In the genomic region with DNA sequence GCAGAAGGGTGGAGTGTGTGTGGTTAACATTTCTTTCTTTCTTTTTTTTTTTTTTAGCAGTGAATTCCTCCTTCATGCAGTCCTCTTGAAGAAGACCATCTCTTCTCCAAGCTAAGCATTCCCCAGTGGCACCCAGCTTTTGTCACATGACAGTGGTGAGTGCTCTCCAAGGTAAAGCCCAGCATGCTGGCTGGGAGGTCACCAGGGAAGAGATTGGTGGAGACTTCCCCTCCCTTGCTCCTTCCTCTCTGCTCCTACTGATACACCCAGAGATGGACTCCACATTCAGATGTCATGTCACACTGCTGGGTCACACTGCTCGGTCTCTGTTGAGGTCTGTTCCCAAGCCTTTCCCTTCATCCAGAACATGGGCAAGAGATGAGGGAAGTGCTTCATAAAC, we compare ENCODE assay signal across 36 cellular contexts. TPM values are rescaled to one million over a fixed set of nuclear protein-coding genes. Genes with fewer than 3 reads are reported as not detected.
"Had no signal": no experiment of that assay in that cellular context is flagged by ENCODE, and none has a peak within 500 bp of the region (broad histone marks: within the 10 kb centered on the region; RNA-seq: fewer than 3 reads in every experiment).

No MANE protein-coding gene starts in this region.

- H3K27ac ChIP-seq: adrenal gland, ascending aorta, body of pancreas, brain microvascular endothelial cell, breast epithelium, cardiac muscle cell had no signal

- H3K36me3 ChIP-seq: adrenal gland, ascending aorta, brain microvascular endothelial cell, breast epithelium, cardiac muscle cell had no signal

- DNase-seq: activated effector memory CD4-positive, alpha-beta T cell treated with anti-CD3 and anti-CD28 coated beads, Interleukin-2, amount 50 U/mL, for 16 hours; activated effector memory CD4-positive, alpha-beta T cell treated with Interleukin-2 at 50 U/mL for 16 hours; activated gamma-delta T cell; activated gamma-delta T cell treated with Interleukin-2 at 50 U/mL for 16 hours; activated naive CD4-positive, alpha-beta T cell; activated naive CD4-positive, alpha-beta T cell treated with anti-CD3 and anti-CD28 coated beads for 36 hours; activated naive CD4-positive, alpha-beta T cell treated with anti-CD3 and anti-CD28 coated beads, Interleukin-2, amount 10 ng/mL, durations not matched to agents 7 days and 5 days; activated naive CD4-positive, alpha-beta T cell treated with anti-CD3 and anti-CD28 coated beads, Interleukin-2, amount 50 U/mL, for 16 hours; activated naive CD4-positive, alpha-beta T cell treated with Interleukin-2 at 50 U/mL for 16 hours; activated naive CD8-positive, alpha-beta T cell treated with anti-CD3 and anti-CD28 coated beads for 36 hours; activated naive CD8-positive, alpha-beta T cell treated with anti-CD3 and anti-CD28 coated beads, Interleukin-2, amount 10 ng/mL, durations not matched to agents 7 days and 5 days; activated naive CD8-positive, alpha-beta T cell treated with anti-CD3 and anti-CD28 coated beads, Interleukin-2, amount 50 U/mL, for 24 hours; activated T-cell treated with anti-CD3 and anti-CD28 coated beads for 4 hours; activated T-cell treated with anti-CD3 and anti-CD28 coated beads, Interleukin-2, amount 50 U/mL, for 24 hours; activated T-cell treated with anti-CD3 and anti-CD28 coated beads, Interleukin-2, amount 50 U/mL, for 4 hours; activated T-cell treated with anti-CD3 and anti-CD28 coated beads, Interleukin-2, amount 50 U/mL, for 72 hours; amniotic stem cell; amygdala; anterior cingulate cortex; aorta; body of pancreas; brain microvascular endothelial cell; caudate nucleus; central memory CD4-positive, alpha-beta T cell; cerebellar nuclear complex had no signal

- H3K27me3 ChIP-seq: adrenal gland, ascending aorta, body of pancreas, breast epithelium, cardiac muscle cell had no signal

- ATAC-seq: activated naive CD4-positive, alpha-beta T cell treated with anti-CD3 and anti-CD28 coated beads, Interleukin-2, amount 50 U/mL, for 72 hours; activated naive CD8-positive, alpha-beta T cell treated with anti-CD3 and anti-CD28 coated beads, Interleukin-2, amount 50 U/mL, for 24 hours; activated T-cell treated with anti-CD3 and anti-CD28 coated beads, Interleukin-2, amount 50 U/mL, for 4 hours; activated T-cell treated with anti-CD3 and anti-CD28 coated beads, Interleukin-2, amount 50 U/mL, for 72 hours; activated T-helper 17 cell treated with anti-CD3 and anti-CD28 coated beads, Interleukin-2, amount 50 U/mL, for 72 hours; body of pancreas had no signal

- FAIRE-seq: astrocyte had no signal

- H3K4me3 ChIP-seq: adrenal gland, ascending aorta, body of pancreas, breast epithelium, cardiac muscle cell had no signal

- H3K4me1 ChIP-seq: adrenal gland, ascending aorta, body of pancreas, breast epithelium had no signal

- H3K9me3 ChIP-seq: adrenal gland, ascending aorta, body of pancreas had no signal

RNA-seq across cellular contexts. Expression of gene FRMPD2, which starts 55.3 kb away (rescaled TPM):
- total RNA-seq: activated naive CD4-positive, alpha-beta T cell treated with anti-CD3 and anti-CD28 coated beads for 36 hours; activated naive CD8-positive, alpha-beta T cell treated with anti-CD3 and anti-CD28 coated beads for 36 hours; activated naive CD8-positive, alpha-beta T cell treated with anti-CD3 and anti-CD28 coated beads, Interleukin-2, amount 10 ng/mL, durations not matched to agents 7 days and 5 days; activated T-cell treated with anti-CD3 and anti-CD28 coated beads, Interleukin-2, amount 50 U/mL, for 4 hours; activated T-cell treated with anti-CD3 and anti-CD28 coated beads, Interleukin-2, amount 50 U/mL, for 72 hours; activated T-helper 1 cell treated with anti-CD3 and anti-CD28 coated beads, Interleukin-12 subunit alpha, Interleukin-12 subunit beta, Interleukin-2, Interleukin-4 antibody, amounts not matched to agents 30 ng/mL and 10 ng/mL and 1 ng/mL, durations not matched to agents 14 hours and 24 hours and 36 hours; aorta; ascending aorta; body of pancreas; cardiac septum; chondrocyte had no signal
- polyA plus RNA-seq: adipose tissue, adrenal gland, aorta had no signal
